In the genomic region with DNA sequence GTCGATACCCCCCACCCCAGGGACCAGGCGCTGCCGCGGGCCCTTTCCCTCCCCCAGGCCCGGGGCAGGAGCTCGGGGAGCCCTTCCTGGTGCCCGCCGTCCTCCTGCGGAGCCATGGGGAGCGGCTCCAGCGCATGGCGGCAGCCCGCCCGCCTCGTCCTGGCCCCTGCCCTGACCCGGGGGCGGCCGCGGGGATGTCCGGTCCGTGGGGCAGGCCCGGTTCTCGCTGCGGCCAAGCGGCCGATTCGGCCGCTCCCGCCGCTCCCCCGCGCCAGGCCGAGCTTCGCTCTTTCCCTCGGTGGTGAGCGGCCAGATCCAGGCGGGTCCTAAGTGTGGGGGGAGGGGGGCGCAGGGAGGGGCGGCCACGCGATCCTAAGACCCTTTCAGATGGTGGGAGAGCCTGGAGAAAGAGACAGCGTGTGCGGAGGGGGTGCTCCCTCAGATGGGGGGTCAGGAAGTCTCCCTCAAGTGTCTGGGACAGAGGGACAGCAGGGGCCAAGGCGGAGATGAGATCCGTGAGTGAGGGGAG, we compare ENCODE assay signal across 8 cellular contexts. TPM values are rescaled to one million over a fixed set of nuclear protein-coding genes. Genes with fewer than 3 reads are reported as not detected.
DNase-seq lines count a peak whose midpoint lies in the region; ATAC-seq and TF ChIP-seq lines count a peak whose summit lies in the region.

No MANE protein-coding gene starts in this region.

- ATAC-seq in GM21390 (IDR thresholded peaks at IDR 0.05; ENCODE audit: unreplicated experiment) (no peak), GM21619 (IDR thresholded peaks at IDR 0.05; ENCODE audit: unreplicated experiment) (no peak)

- CTCF ChIA-PET in AG04450 (lab: Charles Lee): no interaction called here

- no peak for DNase-seq in AG04450 (ENCODE audit: low read depth, low spot score)
- DNase-seq in choroid plexus epithelial cell (ENCODE audit: low read depth): no peak
- DNase-seq in mesendoderm: no peak
- DNase-seq in vagina (ENCODE audit: extremely low spot score in 2 of 2): no peak
- DNase-seq in kidney glomerular epithelial cell (lab: John Stamatoyannopoulos, UW): no peak

- H2BK15ac ChIP-seq in mesendoderm (replicated peaks; ENCODE audit: low read depth): no peak overlapping the region

- H3K9ac ChIP-seq in HUES6 (ENCODE audit: low read length) (peak overlapping the region; percentile 74), mesendoderm (ENCODE audit: low read length) (peak overlapping the region; percentile 80)

- peak overlapping the region; percentile 93 for H3K4me2 ChIP-seq in mesendoderm (ENCODE audit: low read length)

- no CpG with 5 or more reads among the region's 45 CpGs for WGBS in mesendoderm (ENCODE audit: extremely low coverage, insufficient coverage, low lambda C conversion rate)

- TF ChIP-seq CTCF in AG04450 (IDR thresholded peaks at IDR 0.05; ENCODE audit: low read depth, low read length): no peak
- no peak for TF ChIP-seq CTCF in choroid plexus epithelial cell (conservative IDR thresholded peaks at IDR 0.05; ENCODE audit: low read depth, low read length)
- TF ChIP-seq CTCF in vagina (IDR thresholded peaks at IDR 0.05): no peak

- no peak for TF ChIP-seq POLR2A in vagina (IDR thresholded peaks at IDR 0.05)

- no peak overlapping the region for H4K8ac ChIP-seq in mesendoderm (ENCODE audit: low read depth, low read length)

- no peaks in the 10 kb centered on the region for H3K79me1 ChIP-seq in mesendoderm (ENCODE audit: low read length)

- H2AK5ac ChIP-seq in mesendoderm (ENCODE audit: low read length): no peak overlapping the region

- H3K9me3 ChIP-seq in AG04450 (ENCODE audit: control insufficient read depth, insufficient read depth, low read length): no peaks in the 10 kb centered on the region; the same call in 1 of the 2 replicates
- H3K9me3 ChIP-seq in HUES6 (ENCODE audit: control insufficient read depth, insufficient read depth, low read depth, low read length): no peaks in the 10 kb centered on the region
- H3K9me3 ChIP-seq in vagina: no peaks in the 10 kb centered on the region

- no peak overlapping the region for H3K4ac ChIP-seq in mesendoderm (ENCODE audit: low read depth, low read length)

- intact Hi-C loops in vagina (cut with DNase I): no loop called here

- no peak overlapping the region for H4K5ac ChIP-seq in mesendoderm (ENCODE audit: low read length)

- peaks cover 22% of the 10 kb centered on the region for H3K27me3 ChIP-seq in AG04450 (ENCODE audit: control insufficient read depth, insufficient read depth, low read length)
- H3K27me3 ChIP-seq in HUES6 (ENCODE audit: control insufficient read depth, insufficient read depth, low read length): peaks cover 40% of the 10 kb centered on the region
- H3K27me3 ChIP-seq in mesendoderm (ENCODE audit: insufficient read depth, low read length, poor library complexity): no peaks in the 10 kb centered on the region
- H3K27me3 ChIP-seq in vagina: no peaks in the 10 kb centered on the region

- POLR2A ChIA-PET in AG04450 (lab: Yijun Ruan, JAX): interaction anchor here (0.6 to 2.4 kb wide), 4 partner anchors 11 to 104 kb away, joined by 3 to 10 read pairs (median 4); a partner anchor contains a TSS

- no peak overlapping the region for H2BK5ac ChIP-seq in mesendoderm (ENCODE audit: low read length)

- no peak overlapping the region for H2BK120ac ChIP-seq in mesendoderm (ENCODE audit: low read depth, low read length)

- H3K27ac ChIP-seq in AG04450 (ENCODE audit: low read depth, low read length): no peak overlapping the region
- no peak overlapping the region for H3K27ac ChIP-seq in HUES6 (ENCODE audit: low read depth, low read length)
- no peak overlapping the region for H3K27ac ChIP-seq in mesendoderm (ENCODE audit: low read depth, low read length)
- H3K27ac ChIP-seq in vagina: peak overlapping the region; percentile 84

- peak overlapping the region; percentile 87 for H3K56ac ChIP-seq in mesendoderm (ENCODE audit: low read length)

- H3K36me3 ChIP-seq in HUES6 (ENCODE audit: control insufficient read depth, insufficient read depth, low read length) (no peaks in the 10 kb centered on the region), mesendoderm (ENCODE audit: control insufficient read depth, insufficient read depth, low read length) (no peaks in the 10 kb centered on the region), vagina (no peaks in the 10 kb centered on the region)

- H3K23ac ChIP-seq in mesendoderm (ENCODE audit: low read length): peak overlapping the region; percentile 74

- H3K4me1 ChIP-seq in HUES6 (ENCODE audit: control insufficient read depth, insufficient read depth, low read length): peaks cover 6% of the 10 kb centered on the region; the same call in 1 of the 2 replicates
- H3K4me1 ChIP-seq in mesendoderm (ENCODE audit: control insufficient read depth, low read depth, low read length): no peaks in the 10 kb centered on the region
- peaks cover 25% of the 10 kb centered on the region for H3K4me1 ChIP-seq in vagina

- no peaks in the 10 kb centered on the region for H3K79me2 ChIP-seq in mesendoderm (ENCODE audit: control insufficient read depth, insufficient read depth, low read length)

- peak overlapping the region; percentile 31 for H3K18ac ChIP-seq in mesendoderm (ENCODE audit: low read length)

- H3K4me3 ChIP-seq in AG04450 (ENCODE audit: low read depth, low read length) (peak overlapping the region; percentile 69), HUES6 (ENCODE audit: low read depth, low read length) (peak overlapping the region; percentile 91), choroid plexus epithelial cell (ENCODE audit: low read depth, low read length) (peak overlapping the region; percentile 71), mesendoderm (ENCODE audit: low read length) (peak overlapping the region; percentile 68), vagina (peak overlapping the region; percentile 72 to 92)

RNA-seq across cellular contexts. Expression of a gene that starts 1.3 kb away (rescaled TPM):
- 1.1 and 2.0 TPM in 2 replicates for polyA plus RNA-seq in AG04450 (2011; rRNA removed)
- 1.1 and 1.2 TPM in 2 replicates for polyA minus RNA-seq in AG04450 (2011; rRNA and poly(A)+ RNA removed)
- polyA plus RNA-seq in mesendoderm (2013, experiment 1 of 2): 1.5 TPM
- 2.2 TPM for polyA plus RNA-seq in mesendoderm (2013, experiment 2 of 2)
- 69.2 TPM for total RNA-seq in vagina

RNA-seq across cellular contexts. Expression of a gene that starts 12.2 kb away (rescaled TPM):
- 52.4 and 73.4 TPM in 2 replicates for polyA plus RNA-seq in AG04450 (2011; rRNA removed)
- 26.7 and 27.3 TPM in 2 replicates for polyA minus RNA-seq in AG04450 (2011; rRNA and poly(A)+ RNA removed)
- 112 TPM for polyA plus RNA-seq in mesendoderm (2013, experiment 1 of 2)
- polyA plus RNA-seq in mesendoderm (2013, experiment 2 of 2): 113 TPM
- 57.5 TPM for total RNA-seq in vagina

RNA-seq across cellular contexts. Expression of a gene that starts 20.3 kb away (rescaled TPM):
- 32.5 and 37.9 TPM in 2 replicates for polyA plus RNA-seq in AG04450 (2011; rRNA removed)
- 56.3 and 66.2 TPM in 2 replicates for polyA minus RNA-seq in AG04450 (2011; rRNA and poly(A)+ RNA removed)
- polyA plus RNA-seq in mesendoderm (2013, experiment 1 of 2): 29.6 TPM
- polyA plus RNA-seq in mesendoderm (2013, experiment 2 of 2): 27.8 TPM
- 198 TPM for total RNA-seq in vagina
